In the genomic region with DNA sequence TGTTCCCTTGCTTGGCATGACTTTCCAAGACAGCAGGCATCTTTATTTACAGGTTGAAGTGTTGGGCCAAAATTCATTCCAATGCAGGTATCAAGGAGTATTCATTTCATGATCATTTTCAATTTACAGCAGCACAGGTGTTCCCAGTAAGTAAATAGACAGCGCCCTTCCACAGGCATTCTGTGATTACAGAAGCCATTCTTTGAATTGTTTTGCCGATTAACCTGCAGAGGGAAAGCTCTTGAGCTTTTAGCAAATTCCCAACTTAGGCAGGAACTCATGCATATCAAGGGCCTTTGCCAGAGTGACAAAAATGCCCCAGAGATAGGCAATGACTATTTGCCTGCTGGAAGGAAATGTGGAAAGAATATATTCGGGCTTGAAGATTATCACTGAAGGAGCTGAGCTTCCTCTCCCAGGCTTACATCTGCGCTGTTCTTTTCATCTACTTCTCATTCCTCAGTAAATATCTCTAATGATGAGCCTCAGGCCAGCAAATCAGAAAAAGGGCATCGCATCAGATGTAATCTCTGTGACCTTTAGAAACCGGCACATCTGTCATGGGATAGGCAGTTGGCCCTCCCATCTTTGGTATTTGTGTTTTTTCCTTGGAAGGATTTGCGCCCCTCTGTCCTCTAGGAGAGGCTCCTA, we compare ENCODE assay signal across 9 cellular contexts. TPM values are rescaled to one million over a fixed set of nuclear protein-coding genes. Genes with fewer than 3 reads are reported as not detected.
DNase-seq lines count a peak whose midpoint lies in the region; ATAC-seq, FAIRE-seq and TF ChIP-seq lines count a peak whose summit lies in the region.
"Had no signal": no experiment of that assay in that cellular context is flagged by ENCODE, and none has a peak within 500 bp of the region (broad histone marks: within the 10 kb centered on the region; RNA-seq: fewer than 3 reads in every experiment).

No MANE protein-coding gene starts in this region.

- no peak for TF ChIP-seq RAD21 in K562 (CRISPR knock-in tag; conservative IDR thresholded peaks at IDR 0.05 in 1 of 2, IDR thresholded peaks at IDR 0.05 in 1 of 2)

- intact Hi-C loops in Calu3 (cut with micrococcal nuclease; ENCODE audit: unreplicated experiment) (loop anchor here (10.0 kb wide), 1 partner anchor 147 kb away; no protein-coding TSS in a partner anchor), K562 (cut with micrococcal nuclease) (loop anchor here (1.0 to 10.0 kb wide), 6 partner anchors 148 to 835 kb away; a partner anchor contains a TSS), natural killer cell (cut with micrococcal nuclease) (loop anchor here (5.0 to 10.0 kb wide), 2 partner anchors 147 to 215 kb away; a partner anchor contains a TSS)

- H3K9me3 Mint-ChIP-seq in Calu3 (ENCODE audit: low read depth, unreplicated experiment) (no peaks in the 10 kb centered on the region), natural killer cell (no peaks in the 10 kb centered on the region)
- H3K9me3 Mint-ChIP-seq: brain had no signal

- 19% methylated on average over 6 of the region's 7 CpGs for WGBS in K562 (ENCODE audit: insufficient coverage, low coverage, missing lambda C conversion rate)

- peaks cover 4% of the 10 kb centered on the region for H3K36me3 Mint-ChIP-seq in Calu3 (ENCODE audit: insufficient read depth, unreplicated experiment)
- no peaks in the 10 kb centered on the region for H3K36me3 Mint-ChIP-seq in natural killer cell
- H3K36me3 Mint-ChIP-seq: brain had no signal

- FAIRE-seq in K562 (lab: Jason Lieb, UNC), result no peak

- peaks cover 6 to 38% of the 10 kb centered on the region in 2 experiments; a peak in 4 of 5 replicates for H3K4me1 ChIP-seq in K562 (replicated peaks in 1 of 2; ENCODE audit: control insufficient read depth in 2 of 2, insufficient read depth in 2 of 2, low read length in 2 of 2)

- DNase-seq in Calu3 (no peak), NCI-H146 treated with DMSO at 0.1 percent for 48 hours (lab: John Stamatoyannopoulos, UW; ENCODE audit: unreplicated experiment) (peak; percentile 26), K562 (ENCODE audit: extremely low read depth in 1 of 4, low spot score in 3 of 4) (no peak), natural killer cell (no peak), nucleus accumbens (lab: John Stamatoyannopoulos, UW) (no peak), NCI-H446 (lab: John Stamatoyannopoulos, UW) (no peak), GM13977 (ENCODE audit: low spot score) (no peak)

- no peak for TF ChIP-seq POLR2A in K562 (conservative IDR thresholded peaks at IDR 0.05)

- no peaks in the 10 kb centered on the region for H3K36me3 ChIP-seq in K562 (ENCODE audit: control insufficient read depth, insufficient read depth, low read length)

- H3K79me2 ChIP-seq in K562 (ENCODE audit: control insufficient read depth, insufficient read depth, low read length), result no peaks in the 10 kb centered on the region

- H3K27me3 Mint-ChIP-seq in Calu3 (ENCODE audit: unreplicated experiment) (no peaks in the 10 kb centered on the region), natural killer cell (ENCODE audit: low read depth in 2 of 2) (no peaks in the 10 kb centered on the region)

- no peaks in the 10 kb centered on the region for H3K27me3 ChIP-seq in K562 (ENCODE audit: control insufficient read depth in 2 of 2, insufficient read depth in 2 of 2, low read length in 2 of 2)

- in situ Hi-C loops in K562 (cut with MboI) (loop anchor here (5.0 kb wide), 1 partner anchor 415 kb away; no protein-coding TSS in a partner anchor), GM13977 (cut with MboI; ENCODE audit: low pct_unique_long_range_greater_than_20kb, low sequenced_read_pairs, unreplicated experiment) (loop anchor here (25.0 kb wide), 1 partner anchor 410 kb away; no protein-coding TSS in a partner anchor)

- no peaks in the 10 kb centered on the region for H3K9me1 ChIP-seq in K562 (ENCODE audit: control insufficient read depth, insufficient read depth, low read length)

- CTCF ChIA-PET in Calu3 (lab: Charles Lee) (interaction anchor here (0.9 to 2.2 kb wide), 3 partner anchors 13 to 148 kb away, joined by 3 to 9 read pairs (median 5); no protein-coding TSS in a partner anchor), K562 (lab: Yijun Ruan, JAX; ENCODE audit: low intra/inter-chr PET ratio) (interaction anchor here (0.6 to 2.4 kb wide), 3 partner anchors 148 to 421 kb away, joined by 3 to 17 read pairs (median 3); no protein-coding TSS in a partner anchor)

- H3K4me3 Mint-ChIP-seq in Calu3 (ENCODE audit: low read depth, unreplicated experiment) (peak overlapping the region; percentile 34), natural killer cell (peak overlapping the region; percentile 97)
- H3K4me3 Mint-ChIP-seq: brain had no signal

- no peak for TF ChIP-seq CTCF in Calu3 (IDR thresholded peaks at IDR 0.05; ENCODE audit: unreplicated experiment)
- TF ChIP-seq CTCF in K562 (IDR thresholded peaks at IDR 0.05 in 2 of 3, conservative IDR thresholded peaks at IDR 0.05 in 1 of 3; ENCODE audit: insufficient read depth in 2 of 3, low read depth in 1 of 3, low read length in 3 of 3), result no peak
- TF ChIP-seq CTCF in natural killer cell (IDR thresholded peaks at IDR 0.05), result no peak
- no peak for TF ChIP-seq CTCF in GM13977 (IDR thresholded peaks at IDR 0.05; ENCODE audit: extremely low read depth, insufficient read depth, missing control alignments)

- H4K20me1 ChIP-seq in K562 (replicated peaks; ENCODE audit: control insufficient read depth, insufficient read depth, low read length), result no peaks in the 10 kb centered on the region

- H3K27ac Mint-ChIP-seq in Calu3 (ENCODE audit: unreplicated experiment) (peak overlapping the region; percentile 28), natural killer cell (peak overlapping the region in 1 of 2 donors; percentile 91)
- H3K27ac Mint-ChIP-seq: brain had no signal

- no peak overlapping the region for H3K4me3 ChIP-seq in K562

- TF ChIP-seq EP300 in K562 (IDR thresholded peaks at IDR 0.05; ENCODE audit: low read length), result no peak

- H3K4me1 Mint-ChIP-seq in Calu3 (ENCODE audit: low read depth, unreplicated experiment) (peaks cover 26% of the 10 kb centered on the region), natural killer cell (peaks cover 89 to 90% of the 10 kb centered on the region in 2 donors)

- ATAC-seq in K562, result no peak
- ATAC-seq in natural killer cell, result no peak
- ATAC-seq in GM21447 (IDR thresholded peaks at IDR 0.05; ENCODE audit: unreplicated experiment), result no peak

- H3K9ac ChIP-seq in K562 (ENCODE audit: insufficient read depth in 1 of 2, low read depth in 2 of 2, low read length in 2 of 2), result no peak overlapping the region

- no peak overlapping the region for H3K4me2 ChIP-seq in K562 (ENCODE audit: insufficient read depth, low read length)

- H2AFZ ChIP-seq in K562 (ENCODE audit: low read depth, low read length), result no peak overlapping the region

- POLR2A ChIA-PET in K562 (lab: Yijun Ruan, JAX), result interaction anchor here (0.7 to 1.0 kb wide), 2 partner anchors 196 to 419 kb away, joined by 3 to 4 read pairs; no protein-coding TSS in a partner anchor

- no peaks in the 10 kb centered on the region for H3K9me3 ChIP-seq in K562 (replicated peaks; ENCODE audit: control insufficient read depth, insufficient read depth, low read depth, low read length)

- no TSS peak for BruUV-seq in Calu3 (replicated peaks; lab: Mats Ljungman, UMichigan)
- no TSS peak for BruUV-seq in K562 (replicated peaks; lab: Mats Ljungman, UMichigan)

- no peak overlapping the region for H3K27ac ChIP-seq in K562 (ENCODE audit: extremely low read depth, low read depth, low read length)

TF ChIP-seq in K562, 482 proteins besides CTCF, POLR2A, EP300 and RAD21 (continues in another document):
- TF ChIP-seq FOXM1 (IDR thresholded peaks at IDR 0.05; ENCODE audit: low read depth), result no peak
- TF ChIP-seq FOXM1 (CRISPR knock-in tag; IDR thresholded peaks at IDR 0.05; ENCODE audit: low read depth), result no peak
- no peak for TF ChIP-seq NFYB (IDR thresholded peaks at IDR 0.05; ENCODE audit: extremely low read depth, insufficient read length)
- TF ChIP-seq, protein P1, sequence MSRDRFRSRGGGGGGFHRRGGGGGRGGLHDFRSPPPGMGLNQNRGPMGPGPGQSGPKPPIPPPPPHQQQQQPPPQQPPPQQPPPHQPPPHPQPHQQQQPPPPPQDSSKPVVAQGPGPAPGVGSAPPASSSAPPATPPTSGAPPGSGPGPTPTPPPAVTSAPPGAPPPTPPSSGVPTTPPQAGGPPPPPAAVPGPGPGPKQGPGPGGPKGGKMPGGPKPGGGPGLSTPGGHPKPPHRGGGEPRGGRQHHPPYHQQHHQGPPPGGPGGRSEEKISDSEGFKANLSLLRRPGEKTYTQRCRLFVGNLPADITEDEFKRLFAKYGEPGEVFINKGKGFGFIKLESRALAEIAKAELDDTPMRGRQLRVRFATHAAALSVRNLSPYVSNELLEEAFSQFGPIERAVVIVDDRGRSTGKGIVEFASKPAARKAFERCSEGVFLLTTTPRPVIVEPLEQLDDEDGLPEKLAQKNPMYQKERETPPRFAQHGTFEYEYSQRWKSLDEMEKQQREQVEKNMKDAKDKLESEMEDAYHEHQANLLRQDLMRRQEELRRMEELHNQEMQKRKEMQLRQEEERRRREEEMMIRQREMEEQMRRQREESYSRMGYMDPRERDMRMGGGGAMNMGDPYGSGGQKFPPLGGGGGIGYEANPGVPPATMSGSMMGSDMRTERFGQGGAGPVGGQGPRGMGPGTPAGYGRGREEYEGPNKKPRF (IDR thresholded peaks at IDR 0.05; ENCODE audit: low read depth, low read length), result no peak

RNA-seq across cellular contexts. Expression of a gene that starts 6.7 kb away (rescaled TPM):
- total RNA-seq in Calu3 (2022), result 2.8 and 4.6 TPM in 2 replicates
- total RNA-seq in K562 (2011; cell fraction: chromatin; rRNA removed; ENCODE audit: low replicate concordance), result 1.1 TPM in 2 replicates
- 0.17 TPM in 1 of 2 replicates, not detected in the other for total RNA-seq in K562 (2011; cell fraction: nucleolus; rRNA removed)
- 0.95 and 1.5 TPM in 2 replicates for total RNA-seq in K562 (2011; cell fraction: nucleoplasm; rRNA removed)
- 0.61 TPM in 1 of 2 replicates, not detected in the other for total RNA-seq in K562 (2014; rRNA removed)
- total RNA-seq in K562 (2014; rRNA removed; fragmentation: Illumina TruSeq; extraction: Trizol), result 0.36 and 0.64 TPM in 2 replicates
- 1.1 TPM in 2 replicates for total RNA-seq in K562 (2015; rRNA removed; fragmentation: Illumina TruSeq; extraction: Trizol)
- 0.40 and 0.67 TPM in 2 replicates for total RNA-seq in K562 (2021)
- 0.25 and 0.60 TPM in 2 replicates for polyA plus RNA-seq in K562 (2011; rRNA removed)
- polyA plus RNA-seq in K562 (2011; cell fraction: cytosol; rRNA removed), result 0.04 and 0.31 TPM in 2 replicates
- polyA plus RNA-seq in K562 (2011; cell fraction: nucleus; rRNA removed), result 0.90 and 2.1 TPM in 2 replicates
- 0.51 and 1.6 TPM in 2 replicates for polyA plus RNA-seq in K562 (2012)
- 0.66 and 0.91 TPM in 2 replicates for polyA plus RNA-seq in K562 (2014; fragmentation: Illumina TruSeq; extraction: Trizol)
- under 1 TPM; 0.24 to 0.51 TPM for polyA plus RNA-seq in K562 (2014; fragmentation: Nextera tagmentation; extraction: Ambion mirVana)
- 0.16 and 0.77 TPM in 2 replicates for polyA plus RNA-seq in K562 (2014; rRNA removed)
- 0.28 and 1.1 TPM in 2 replicates for polyA minus RNA-seq in K562 (2011; rRNA and poly(A)+ RNA removed)
- 1.7 TPM in 1 of 2 replicates, not detected in the other for polyA minus RNA-seq in K562 (2011; cell fraction: cytosol; rRNA and poly(A)+ RNA removed)
- polyA minus RNA-seq in K562 (2011; cell fraction: nucleus; rRNA and poly(A)+ RNA removed), result 0.27 and 1.2 TPM in 2 replicates
- total RNA-seq in natural killer cell, result 100 to 1,000 TPM; 197 to 338 (median 225) TPM

Comparison
In these comparisons a context has a peak if more than half of its experiments do, and no peak if none do; other contexts are left out.
1. RNA of a gene that starts 6.7 kb away (total RNA-seq): 197 to 338 TPM in natural killer cell; 2.8 to 4.6 TPM in Calu3 and 0.17 to 1.5 TPM in K562; every median in the first group is over 10 times any median in the second.